In genomic region chr1:20634594-20635084, GRCh38 we compare ENCODE assay signal across 8 cellular contexts. TPM values are rescaled to one million over a fixed set of nuclear protein-coding genes. Genes with fewer than 3 reads are reported as not detected.
DNase-seq lines count a peak whose midpoint lies in the region; ATAC-seq and TF ChIP-seq lines count a peak whose summit lies in the region.

No MANE protein-coding gene starts in this region.

- peak overlapping the region; percentile 80 for H3K4me3 ChIP-seq in Jurkat, Clone E6-1 (ENCODE audit: low read length)
- peak overlapping the region; percentile 90 for H3K4me3 ChIP-seq in effector memory CD4-positive, alpha-beta T cell (ENCODE audit: insufficient read depth, low read depth, low read length, poor library complexity, severe bottlenecking)
- H3K4me3 ChIP-seq in mesodermal cell (ENCODE audit: extremely low read depth, insufficient read depth, low read length, poor library complexity, severe bottlenecking) = peak overlapping the region; percentile 80
- peak overlapping the region; percentile 92 for H3K4me3 ChIP-seq in upper lobe of right lung

- H3K27me3 ChIP-seq in effector memory CD4-positive, alpha-beta T cell (replicated peaks; ENCODE audit: control insufficient read depth, insufficient read depth, low read length, poor library complexity, severe bottlenecking) = no peaks in the 10 kb centered on the region
- H3K27me3 ChIP-seq in upper lobe of right lung = no peaks in the 10 kb centered on the region

- peaks cover 19% of the 10 kb centered on the region for H3K36me3 ChIP-seq in effector memory CD4-positive, alpha-beta T cell (ENCODE audit: control insufficient read depth, insufficient read depth, low read length)
- H3K36me3 ChIP-seq in mesodermal cell (ENCODE audit: control insufficient read depth, insufficient read depth, low read length) (peaks cover 22% of the 10 kb centered on the region), upper lobe of right lung (peaks cover 31% of the 10 kb centered on the region)

- intact Hi-C loops in upper lobe of right lung (cut with DNase I) = no loop called here

- ATAC-seq in upper lobe of right lung (peak; percentile 67), GM18870 (IDR thresholded peaks at IDR 0.05; ENCODE audit: unreplicated experiment) (no peak), HG02798 (IDR thresholded peaks at IDR 0.05; ENCODE audit: poor library complexity, unreplicated experiment) (no peak)

- 6 to 12% methylated on average over 3 of the region's 4 CpGs for WGBS in mesodermal cell (ENCODE audit: insufficient coverage in 2 of 2), 2 experiments

- TF ChIP-seq CTCF in upper lobe of right lung (IDR thresholded peaks at IDR 0.05) = no peak

- H3K9me3 ChIP-seq in effector memory CD4-positive, alpha-beta T cell (ENCODE audit: control insufficient read depth, low read length) = no peaks in the 10 kb centered on the region
- H3K9me3 ChIP-seq in mesodermal cell (ENCODE audit: control insufficient read depth, low read length) (no peaks in the 10 kb centered on the region), upper lobe of right lung (no peaks in the 10 kb centered on the region)

- peaks cover 11% of the 10 kb centered on the region for H3K4me1 ChIP-seq in effector memory CD4-positive, alpha-beta T cell (ENCODE audit: control insufficient read depth, insufficient read depth, low read length, poor library complexity, severe bottlenecking)
- H3K4me1 ChIP-seq in mesodermal cell (ENCODE audit: control insufficient read depth, insufficient read depth, low read length, poor library complexity, severe bottlenecking) = peaks cover 6% of the 10 kb centered on the region
- H3K4me1 ChIP-seq in upper lobe of right lung = peaks cover 16% of the 10 kb centered on the region

- peak; percentile 6 for DNase-seq in COLO829 (ENCODE audit: low spot score)
- peak; percentile 41 for DNase-seq in Jurkat, Clone E6-1 (ENCODE audit: low read depth, low spot score)
- peak in 3 of 5 experiments; percentile 5 to 68 (median 12) for DNase-seq in T-helper 2 cell
- DNase-seq in effector memory CD4-positive, alpha-beta T cell = peak in 1 of 3 donors; percentile 23
- DNase-seq in upper lobe of right lung = peak; percentile 80

- H3K27ac ChIP-seq in effector memory CD4-positive, alpha-beta T cell (ENCODE audit: insufficient read depth, low read length, poor library complexity, severe bottlenecking) = peak overlapping the region; percentile 81
- H3K27ac ChIP-seq in mesodermal cell (ENCODE audit: low read depth, low read length, severe bottlenecking) = no peak overlapping the region
- H3K27ac ChIP-seq in upper lobe of right lung = peak overlapping the region; percentile 52

RNA-seq across cellular contexts. Expression of gene PINK1, which starts 1.4 kb away (rescaled TPM):
- 28.5 TPM for polyA plus RNA-seq in Jurkat, Clone E6-1 (2012; ENCODE audit: insufficient read depth, insufficient read length)
- 27.2 TPM for polyA plus RNA-seq in mesodermal cell (2013, experiment 1 of 2)
- 27.7 TPM for polyA plus RNA-seq in mesodermal cell (2013, experiment 2 of 2)
- 62.5 TPM for total RNA-seq in upper lobe of right lung

RNA-seq across cellular contexts. Expression of gene DDOST, which starts 26.5 kb away (rescaled TPM):
- 147 TPM for polyA plus RNA-seq in Jurkat, Clone E6-1 (2012; ENCODE audit: insufficient read depth, insufficient read length)
- polyA plus RNA-seq in mesodermal cell (2013, experiment 1 of 2) = 255 TPM
- 225 TPM for polyA plus RNA-seq in mesodermal cell (2013, experiment 2 of 2)
- 161 TPM for total RNA-seq in upper lobe of right lung

RNA-seq across cellular contexts. Expression of gene CDA, which starts 45.7 kb away (rescaled TPM):
- not detected for polyA plus RNA-seq in Jurkat, Clone E6-1 (2012; ENCODE audit: insufficient read depth, insufficient read length)
- polyA plus RNA-seq in mesodermal cell (2013, experiment 1 of 2) = 1.3 TPM
- polyA plus RNA-seq in mesodermal cell (2013, experiment 2 of 2) = 1.3 TPM
- total RNA-seq in upper lobe of right lung = 8.8 TPM
